19 cellular contexts compared by ENCODE assay signal in the genomic region with DNA sequence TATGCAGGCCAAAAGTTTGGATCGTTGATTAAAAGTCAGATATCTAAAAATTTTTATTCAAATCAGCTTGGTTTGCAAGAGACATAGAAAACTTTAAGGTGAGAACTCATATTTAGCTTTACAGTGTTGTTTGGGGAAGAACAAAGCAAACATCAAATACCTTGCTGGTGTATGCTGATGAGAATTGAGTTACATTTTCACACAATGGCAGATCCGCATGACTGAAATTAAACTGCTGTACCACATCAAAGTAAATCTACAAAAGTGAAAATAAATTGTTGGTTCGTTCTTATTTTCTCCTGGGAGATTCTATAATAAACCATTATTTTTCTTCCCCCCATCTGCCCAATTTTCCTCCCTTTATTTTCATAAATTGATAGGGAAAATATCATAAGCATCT.
DNase-seq lines count a peak whose midpoint lies in the region; ATAC-seq, FAIRE-seq and TF ChIP-seq lines count a peak whose summit lies in the region.
"Had no signal": no experiment of that assay in that cellular context is flagged by ENCODE, and none has a peak within 500 bp of the region (broad histone marks: within the 10 kb centered on the region; RNA-seq: fewer than 3 reads in every experiment).

No MANE protein-coding gene starts in this region.

- no peaks in the 10 kb centered on the region for H3K27me3 ChIP-seq in GM12878 (replicated peaks in 1 of 2; ENCODE audit: control insufficient read depth in 2 of 2, insufficient read depth in 2 of 2, low read length in 1 of 2)

- FAIRE-seq in GM12878 (lab: Jason Lieb, UNC), result no peak
- FAIRE-seq: GM19239, H54, K562 had no signal

- RAD21 ChIA-PET in GM12878 (lab: Charles Lee; ENCODE audit: unreplicated experiment), result no interaction called here

- TF ChIP-seq RAD21 in GM12878 (IDR thresholded peaks at IDR 0.05; ENCODE audit: insufficient read depth, low read depth, low read length), result no peak

- 0% methylated on average over 3 of the region's 3 CpGs for WGBS in GM12878 (ENCODE audit: insufficient coverage, insufficient replicate concordance, low lambda C conversion rate, missing lambda C conversion rate)

- intact Hi-C loops in GM12878 (cut with micrococcal nuclease; ENCODE audit: unreplicated experiment), result no loop called here

- TF ChIP-seq POLR2A in GM12878 (IDR thresholded peaks at IDR 0.05; ENCODE audit: low read depth, low read length), result no peak

- no peak for TF ChIP-seq EP300 in GM12878 (IDR thresholded peaks at IDR 0.05; ENCODE audit: borderline replicate concordance in 1 of 2, control insufficient read depth in 1 of 2, low read depth in 2 of 2, low read length in 2 of 2)

- DNase-seq in NCI-H510A treated with DMSO at 0.1 percent for 48 hours (lab: John Stamatoyannopoulos, UW) (peak; percentile 68), NCI-H510A (lab: John Stamatoyannopoulos, UW) (no peak), DMS53 (lab: John Stamatoyannopoulos, UW) (peak; percentile 56), NCI-H345 (lab: John Stamatoyannopoulos, UW) (peak; percentile 75), GM12878 (ENCODE audit: low read depth, low spot score) (no peak), NCI-H187 treated with DMSO at 0.1 percent for 48 hours (lab: John Stamatoyannopoulos, UW) (no peak), cerebellar nuclear complex (lab: John Stamatoyannopoulos, UW) (no peak), COR-L47 (lab: John Stamatoyannopoulos, UW) (no peak)
- DNase-seq: 8988T; Calu3; CD4-positive, alpha-beta T cell; GDM1; GM23248; HCEC 1CT had no signal

- H4K20me1 ChIP-seq in GM12878 (ENCODE audit: control insufficient read depth, insufficient read depth), result no peaks in the 10 kb centered on the region

- TF ChIP-seq CTCF in GM12878 (IDR thresholded peaks at IDR 0.05 in 2 of 3, conservative IDR thresholded peaks at IDR 0.05 in 1 of 3; ENCODE audit: control insufficient read depth in 2 of 3, extremely low read depth in 1 of 3, insufficient read depth in 1 of 3, low read depth in 3 of 3, low read length in 3 of 3), result no peak

- no peak overlapping the region for H3K4me3 ChIP-seq in GM12878
- H3K4me3 ChIP-seq: GM23248, K562 had no signal

- no peak for ATAC-seq in GM12878
- ATAC-seq: K562 had no signal

- CTCF ChIA-PET in GM12878 (lab: Yijun Ruan, JAX), result no interaction called here

- H3K4me1 ChIP-seq in GM12878 (ENCODE audit: control insufficient read depth, insufficient read depth, low read length), result no peaks in the 10 kb centered on the region

- no peaks in the 10 kb centered on the region for H3K9me3 ChIP-seq in GM12878 (replicated peaks; ENCODE audit: control insufficient read depth, insufficient read depth, low read length)

- BruUV-seq in GM12878 (replicated peaks; lab: Mats Ljungman, UMichigan), result no TSS peak

- no peak overlapping the region for H3K9ac ChIP-seq in GM12878 (ENCODE audit: control insufficient read depth, insufficient read depth, low read length)
- H3K9ac ChIP-seq: GM23248 had no signal

- POLR2A ChIA-PET in GM12878 (lab: Charles Lee), result no interaction called here

- in situ Hi-C loops in GM12878 (cut with MboI), result no loop called here

- no peaks in the 10 kb centered on the region for H3K79me2 ChIP-seq in GM12878 (ENCODE audit: control insufficient read depth, insufficient read depth, low read length)

- H3K4me2 ChIP-seq in GM12878 (ENCODE audit: control insufficient read depth, insufficient read depth), result no peak overlapping the region

- H3K36me3 ChIP-seq in GM12878 (ENCODE audit: control insufficient read depth in 2 of 2, insufficient read depth in 2 of 2, low read length in 1 of 2), result no peaks in the 10 kb centered on the region

- H2AFZ ChIP-seq in GM12878 (ENCODE audit: control insufficient read depth, low read depth, low read length), result no peak overlapping the region
- H2AFZ ChIP-seq: GM23248 had no signal

- H3K27ac ChIP-seq in GM12878 (ENCODE audit: control insufficient read depth, insufficient read depth), result no peak overlapping the region
- H3K27ac ChIP-seq: C4-2B, GM23248, HL-60 had no signal

- SMC1A ChIA-PET in GM12878 (lab: Charles Lee; ENCODE audit: uncharacterized antibody, unreplicated experiment), result interaction anchor here (1.0 kb wide), 1 partner anchor 85 kb away, joined by 3 read pairs; no protein-coding TSS in a partner anchor

TF ChIP-seq in GM12878, 131 proteins besides CTCF, POLR2A, EP300 and RAD21:
- TF ChIP-seq MEF2B (IDR thresholded peaks at IDR 0.05; ENCODE audit: partially characterized antibody, poor library complexity, severe bottlenecking), result peak; percentile 16
- TF ChIP-seq ZNF217 (IDR thresholded peaks at IDR 0.05), result no peak
- peak; percentile 41 to 66; a peak in 2 of 4 replicates for TF ChIP-seq BHLHE40 (IDR thresholded peaks at IDR 0.05; ENCODE audit: borderline replicate concordance in 1 of 2, low read depth in 2 of 2, low read length in 1 of 2)

Comparison
In these comparisons a context has a peak if more than half of its experiments do, and no peak if none do; other contexts are left out.
1. DNase-seq: peak in NCI-H510A treated with DMSO at 0.1 percent for 48 hours (single experiment), DMS53 (single experiment) and NCI-H345 (single experiment); none in NCI-H510A (single experiment), GM12878 (single experiment), NCI-H187 treated with DMSO at 0.1 percent for 48 hours (single experiment), cerebellar nuclear complex (0 of 2) and COR-L47 (single experiment).